12 cellular contexts compared by ENCODE assay signal in genomic region chr1:186187601-186188000, GRCh38.
DNase-seq lines count a peak whose midpoint lies in the region; ATAC-seq and TF ChIP-seq lines count a peak whose summit lies in the region.
"Had no signal": no experiment of that assay in that cellular context is flagged by ENCODE, and none has a peak within 500 bp of the region (broad histone marks: within the 10 kb centered on the region; RNA-seq: fewer than 3 reads in every experiment).

No MANE protein-coding gene starts in this region.

- no peak overlapping the region for H3K4ac ChIP-seq in H9 (ENCODE audit: low read depth, low read length)

- peak overlapping the region; percentile 65 for H3K23ac ChIP-seq in H9 (ENCODE audit: insufficient read length, low read depth, low read length)

- no peak overlapping the region for H4K5ac ChIP-seq in H9 (ENCODE audit: insufficient read length, low read depth, low read length)

- no peak overlapping the region; a peak in 1 of 5 replicates for H3K4me3 Mint-ChIP-seq in H9
- H3K4me3 Mint-ChIP-seq: dendritic cell treated with granulocyte-macrophage colony-stimulating factor and Interleukin-4, amounts not matched to agents 40 ng/mL and 50 ng/mL, for 4 days had no signal

- H3K27me3 Mint-ChIP-seq in H9 (ENCODE audit: low read depth): no peaks in the 10 kb centered on the region
- H3K27me3 Mint-ChIP-seq: dendritic cell treated with granulocyte-macrophage colony-stimulating factor and Interleukin-4, amounts not matched to agents 40 ng/mL and 50 ng/mL, for 4 days had no signal

- TF ChIP-seq CTCF in H9 (conservative IDR thresholded peaks at IDR 0.05) (no peak), fibroblast of lung (conservative IDR thresholded peaks at IDR 0.05 in 1 of 2, IDR thresholded peaks at IDR 0.05 in 1 of 2; ENCODE audit: low read depth in 1 of 2, low read length in 2 of 2) (no peak), foreskin fibroblast (IDR thresholded peaks at IDR 0.05; ENCODE audit: low read depth, low read length) (no peak), GM20000 (IDR thresholded peaks at IDR 0.05; ENCODE audit: extremely low read depth, missing control alignments) (no peak)

- H3K79me2 ChIP-seq in H9 (ENCODE audit: insufficient read depth, low read length) (no peaks in the 10 kb centered on the region), fibroblast of lung (ENCODE audit: control insufficient read depth, insufficient read depth, low read length) (no peaks in the 10 kb centered on the region)

- H3K4me3 ChIP-seq in fibroblast of lung (replicated peaks in 1 of 4; ENCODE audit: control extremely low read depth in 1 of 4, insufficient read depth in 1 of 4, low read depth in 3 of 4, low read length in 4 of 4): no peak overlapping the region
- H3K4me3 ChIP-seq in foreskin fibroblast (ENCODE audit: low read depth in 1 of 2, low read length in 2 of 2): no peak overlapping the region
- H3K4me3 ChIP-seq: lower lobe of right lung had no signal

- peak overlapping the region; percentile 97 for H4K8ac ChIP-seq in H9 (replicated peaks; ENCODE audit: insufficient read length, low read depth, low read length)

- H2BK15ac ChIP-seq in H9 (ENCODE audit: low read depth, low read length): no peak overlapping the region

- ATAC-seq in GM18858 (IDR thresholded peaks at IDR 0.05; ENCODE audit: unreplicated experiment) (peak; percentile 32), HG03565 (IDR thresholded peaks at IDR 0.05; ENCODE audit: unreplicated experiment) (peak; percentile 43)
- ATAC-seq: lower lobe of right lung had no signal

- H4K91ac ChIP-seq in H9 (ENCODE audit: insufficient read length, low read depth, low read length): no peak overlapping the region

- H3K18ac ChIP-seq in H9 (ENCODE audit: insufficient read length, low read depth, low read length): no peak overlapping the region

- no peaks in the 10 kb centered on the region for H4K20me1 ChIP-seq in H9 (ENCODE audit: control insufficient read depth, insufficient read depth, insufficient read length)
- H4K20me1 ChIP-seq in fibroblast of lung (ENCODE audit: control insufficient read depth, extremely low read depth, insufficient read depth, low read length): no peaks in the 10 kb centered on the region

- H3K9ac ChIP-seq in H9 (ENCODE audit: extremely low read depth, insufficient read length, low read length) (no peak overlapping the region), fibroblast of lung (ENCODE audit: insufficient read depth, low read length) (no peak overlapping the region)

- H3K14ac ChIP-seq in H9 (ENCODE audit: insufficient read depth, low read length): no peak overlapping the region

- H3K27me3 ChIP-seq in H9 (ENCODE audit: insufficient read depth, low read length) (no peaks in the 10 kb centered on the region), fibroblast of lung (ENCODE audit: control insufficient read depth, insufficient read depth, low read length) (no peaks in the 10 kb centered on the region)

- H3K56ac ChIP-seq in H9 (ENCODE audit: insufficient read length, low read depth, low read length): no peak overlapping the region

- H3K4me2 ChIP-seq in H9 (ENCODE audit: insufficient read depth, insufficient read length, low read length) (no peak overlapping the region), fibroblast of lung (ENCODE audit: extremely low read depth, insufficient read depth, low read length) (peak overlapping the region; percentile 5)

- no peak overlapping the region for H2BK20ac ChIP-seq in H9 (ENCODE audit: low read depth, low read length, poor library complexity, severe bottlenecking)

- no peaks in the 10 kb centered on the region for H3K23me2 ChIP-seq in H9 (ENCODE audit: insufficient read length, low read depth, low read length, poor library complexity, severe bottlenecking)

- H3K79me1 ChIP-seq in H9 (ENCODE audit: insufficient read depth, low read depth, low read length, poor library complexity, severe bottlenecking): no peaks in the 10 kb centered on the region

- H3K9me3 ChIP-seq in H9 (ENCODE audit: control insufficient read depth, low read depth, low read length) (no peaks in the 10 kb centered on the region), fibroblast of lung (ENCODE audit: control insufficient read depth, insufficient read depth, low read depth, low read length) (no peaks in the 10 kb centered on the region)
- H3K9me3 ChIP-seq: lower lobe of right lung had no signal

- no peaks in the 10 kb centered on the region for H3K36me3 Mint-ChIP-seq in H9 (ENCODE audit: insufficient read depth in 1 of 3, low read depth in 3 of 3)

- no peak for DNase-seq in H9
- DNase-seq in fibroblast of lung (ENCODE audit: low read depth in 2 of 2): no peak
- DNase-seq in foreskin fibroblast: no peak
- no peak for DNase-seq in islet precursor cell
- DNase-seq in activated CD8-positive, alpha-beta memory T cell treated with anti-CD3 and anti-CD28 coated beads, Interleukin-2, amount 50 U/mL, for 48 hours: no peak
- DNase-seq in GM20000 (ENCODE audit: low spot score): no peak
- DNase-seq: activated CD4-positive, alpha-beta T cell treated with anti-CD3 and anti-CD28 coated beads for 4 hours; lower lobe of right lung; stimulated activated CD4-positive, alpha-beta T cell treated with anti-CD3 and anti-CD28 coated beads, Interleukin-2, amount 100 ng/mL, for 24 hours had no signal

- no peak overlapping the region for H2AK5ac ChIP-seq in H9 (ENCODE audit: insufficient read length, low read length)

- H3K4me1 Mint-ChIP-seq in H9: no peaks in the 10 kb centered on the region

- H3K27ac Mint-ChIP-seq in H9: peak overlapping the region in 1 of 3 experiments; percentile 19; a peak in 3 of 7 replicates
- H3K27ac Mint-ChIP-seq: dendritic cell treated with granulocyte-macrophage colony-stimulating factor and Interleukin-4, amounts not matched to agents 40 ng/mL and 50 ng/mL, for 4 days had no signal

- no peaks in the 10 kb centered on the region for H3K9me3 Mint-ChIP-seq in H9
- H3K9me3 Mint-ChIP-seq: dendritic cell treated with granulocyte-macrophage colony-stimulating factor and Interleukin-4, amounts not matched to agents 40 ng/mL and 50 ng/mL, for 4 days had no signal

- H3K4me1 ChIP-seq in H9 (ENCODE audit: insufficient read depth, low read length) (peaks cover 2% of the 10 kb centered on the region; the same call in 1 of the 2 replicates), fibroblast of lung (ENCODE audit: control insufficient read depth, extremely low read depth, insufficient read depth, low read length) (peaks cover 16% of the 10 kb centered on the region)

- no CpG with 5 or more reads among the region's 5 CpGs for WGBS in H9 (ENCODE audit: extremely low coverage, insufficient read length, low lambda C conversion rate)

- no peak overlapping the region for H2BK120ac ChIP-seq in H9 (ENCODE audit: low read depth, low read length, poor library complexity, severe bottlenecking)

- no peak overlapping the region for H3T11ph ChIP-seq in H9 (ENCODE audit: low read length)

- H3K27ac ChIP-seq in H9 (ENCODE audit: insufficient read length, low read depth, low read length): no peak overlapping the region
- peak overlapping the region; percentile 33 for H3K27ac ChIP-seq in fibroblast of lung (ENCODE audit: insufficient read depth, low read length)
- H3K27ac ChIP-seq: lower lobe of right lung had no signal

- no peak overlapping the region for H2BK5ac ChIP-seq in H9 (ENCODE audit: insufficient read length, low read length)

- no peaks in the 10 kb centered on the region for H3K36me3 ChIP-seq in fibroblast of lung (ENCODE audit: control insufficient read depth, insufficient read depth, low read length)

- H2AFZ ChIP-seq in H9 (ENCODE audit: low read length) (no peak overlapping the region), fibroblast of lung (ENCODE audit: low read length) (no peak overlapping the region)

- H2BK12ac ChIP-seq in H9 (ENCODE audit: insufficient read length, low read depth, low read length): no peak overlapping the region
